ENCODE assay signal across 24 cellular contexts in genomic region chr1:160814856-160815255, GRCh38. TPM values are rescaled to one million over a fixed set of nuclear protein-coding genes. Genes with fewer than 3 reads are reported as not detected.
"Had no signal": no experiment of that assay in that cellular context is flagged by ENCODE, and none has a peak within 500 bp of the region (broad histone marks: within the 10 kb centered on the region; RNA-seq: fewer than 3 reads in every experiment).

No MANE protein-coding gene starts in this region.

- H3K27ac Mint-ChIP-seq: activated B cell treated with CpG ODN at 0.5 μM for 24 hours; activated CD4-positive, alpha-beta T cell treated with anti-CD3 and anti-CD28 coated beads, Interleukin-2, amount 10 ng/mL, durations not matched to agents 24 days and 14 days; activated CD8-positive, alpha-beta memory T cell treated with anti-CD3 and anti-CD28 coated beads, Interleukin-2, amount 10 ng/mL, durations not matched to agents 7 days and 5 days; activated naive CD8-positive, alpha-beta T cell treated with anti-CD3 and anti-CD28 coated beads, Interleukin-2, amount 10 ng/mL, durations not matched to agents 7 days and 5 days; activated T-cell treated with anti-CD3 and anti-CD28 coated beads, Interleukin-2, amount 50 U/mL, for 24 hours; activated T-helper 1 cell treated with anti-CD3 and anti-CD28 coated beads, Interleukin-12 subunit alpha, Interleukin-12 subunit beta, Interleukin-2, Interleukin-4 antibody, amounts not matched to agents 30 ng/mL and 10 ng/mL and 1 ng/mL, durations not matched to agents 14 hours and 24 hours and 36 hours; T-helper 1 cell treated with Interleukin-12 subunit alpha and Interleukin-12 subunit beta and Interleukin-4 antibody, amounts not matched to agents 30 μg/mL and 1 μg/mL, for 36 hours had no signal

- H3K27me3 Mint-ChIP-seq: activated B cell treated with CpG ODN at 0.5 μM for 24 hours; activated CD8-positive, alpha-beta memory T cell treated with anti-CD3 and anti-CD28 coated beads, Interleukin-2, amount 10 ng/mL, durations not matched to agents 7 days and 5 days; activated naive CD8-positive, alpha-beta T cell treated with anti-CD3 and anti-CD28 coated beads, Interleukin-2, amount 10 ng/mL, durations not matched to agents 7 days and 5 days; activated T-cell treated with anti-CD3 and anti-CD28 coated beads, Interleukin-2, amount 50 U/mL, for 24 hours had no signal

- H3K9me3 ChIP-seq: ascending aorta, body of pancreas, Peyer's patch had no signal

- H3K36me3 Mint-ChIP-seq: activated CD8-positive, alpha-beta memory T cell treated with anti-CD3 and anti-CD28 coated beads, Interleukin-2, amount 10 ng/mL, durations not matched to agents 7 days and 5 days had no signal

- H3K4me3 ChIP-seq: ascending aorta, body of pancreas, Peyer's patch had no signal

- H3K36me3 ChIP-seq: ascending aorta, Peyer's patch had no signal

- H3K4me1 ChIP-seq: ascending aorta, body of pancreas, Peyer's patch had no signal

- H3K9me3 Mint-ChIP-seq: activated B cell treated with CpG ODN at 0.5 μM for 24 hours; activated CD4-positive, alpha-beta T cell treated with anti-CD3 and anti-CD28 coated beads, Interleukin-2, amount 10 ng/mL, durations not matched to agents 24 days and 14 days; activated T-cell treated with anti-CD3 and anti-CD28 coated beads, Interleukin-2, amount 50 U/mL, for 24 hours; activated T-helper 1 cell treated with anti-CD3 and anti-CD28 coated beads, Interleukin-12 subunit alpha, Interleukin-12 subunit beta, Interleukin-2, Interleukin-4 antibody, amounts not matched to agents 30 ng/mL and 10 ng/mL and 1 ng/mL, durations not matched to agents 14 hours and 24 hours and 36 hours; T-helper 1 cell treated with Interleukin-12 subunit alpha and Interleukin-12 subunit beta and Interleukin-4 antibody, amounts not matched to agents 30 μg/mL and 1 μg/mL, for 36 hours had no signal

- H3K27me3 ChIP-seq: ascending aorta, body of pancreas, Peyer's patch had no signal

- H3K4me3 Mint-ChIP-seq: activated B cell treated with CpG ODN at 0.5 μM for 24 hours; activated CD4-positive, alpha-beta T cell treated with anti-CD3 and anti-CD28 coated beads, Interleukin-2, amount 10 ng/mL, durations not matched to agents 24 days and 14 days; activated CD8-positive, alpha-beta memory T cell treated with anti-CD3 and anti-CD28 coated beads, Interleukin-2, amount 10 ng/mL, durations not matched to agents 7 days and 5 days; activated naive CD8-positive, alpha-beta T cell treated with anti-CD3 and anti-CD28 coated beads, Interleukin-2, amount 10 ng/mL, durations not matched to agents 7 days and 5 days; activated T-cell treated with anti-CD3 and anti-CD28 coated beads, Interleukin-2, amount 50 U/mL, for 24 hours; activated T-helper 1 cell treated with anti-CD3 and anti-CD28 coated beads, Interleukin-12 subunit alpha, Interleukin-12 subunit beta, Interleukin-2, Interleukin-4 antibody, amounts not matched to agents 30 ng/mL and 10 ng/mL and 1 ng/mL, durations not matched to agents 14 hours and 24 hours and 36 hours; T-helper 1 cell treated with Interleukin-12 subunit alpha and Interleukin-12 subunit beta and Interleukin-4 antibody, amounts not matched to agents 30 μg/mL and 1 μg/mL, for 36 hours had no signal

- H3K27ac ChIP-seq: ascending aorta, body of pancreas, Peyer's patch, RWPE1 had no signal

- DNase-seq: activated B cell treated with CpG ODN at 0.5 μM for 24 hours; activated CD4-positive, alpha-beta T cell treated with anti-CD3 and anti-CD28 coated beads for 1 hour; activated CD4-positive, alpha-beta T cell treated with anti-CD3 and anti-CD28 coated beads, Interleukin-2, amount 10 ng/mL, durations not matched to agents 24 days and 14 days; activated CD4-positive, alpha-beta T cell treated with anti-CD3 and anti-CD28 coated beads, Interleukin-2, amount 50 U/mL, for 48 hours; activated CD8-positive, alpha-beta memory T cell treated with anti-CD3 and anti-CD28 coated beads, Interleukin-2, amount 10 ng/mL, durations not matched to agents 7 days and 5 days; activated effector memory CD4-positive, alpha-beta T cell treated with Interleukin-2 at 50 U/mL for 16 hours; activated naive CD4-positive, alpha-beta T cell; activated naive CD8-positive, alpha-beta T cell treated with anti-CD3 and anti-CD28 coated beads, Interleukin-2, amount 10 ng/mL, durations not matched to agents 7 days and 5 days; activated T-cell treated with anti-CD3 and anti-CD28 coated beads, Interleukin-2, amount 50 U/mL, for 24 hours; body of pancreas; Kasumi-1; KBM-7; NCI-H146; NCI-H187 treated with DMSO at 0.1 percent for 48 hours; NCI-H2081 treated with DMSO at 0.1 percent for 48 hours; NCI-H446; NCI-H524; Peyer's patch; Right ventricle myocardium superior had no signal

- ATAC-seq: activated CD8-positive, alpha-beta memory T cell treated with anti-CD3 and anti-CD28 coated beads, Interleukin-2, amount 10 ng/mL, durations not matched to agents 7 days and 5 days; body of pancreas had no signal

RNA-seq across cellular contexts. Expression of gene LY9, which starts 18.9 kb away (rescaled TPM):
- total RNA-seq: Right ventricle myocardium superior, SK-MEL-5 had no signal

RNA-seq across cellular contexts. Expression of gene CD244, which starts 47.8 kb away (rescaled TPM):
- total RNA-seq: activated B cell treated with CpG ODN at 0.5 μM for 24 hours; activated CD4-positive, alpha-beta T cell treated with anti-CD3 and anti-CD28 coated beads, Interleukin-2, amount 10 ng/mL, durations not matched to agents 24 days and 14 days; ascending aorta had no signal
